ENCODE assay signal across 9 cellular contexts in genomic region chr10:5291501-5292195, GRCh38.
A peak's percentile ranks its signal among the peaks of the same experiment; 100 is the strongest.
DNase-seq lines count a peak whose midpoint lies in the region; TF ChIP-seq lines count a peak whose summit lies in the region.
"Had no signal": no experiment of that assay in that cellular context is flagged by ENCODE, and none has a peak within 500 bp of the region (broad histone marks: within the 10 kb centered on the region; RNA-seq: fewer than 3 reads in every experiment).

No MANE protein-coding gene starts in this region.

- in situ Hi-C loops in GM13977 (cut with MboI; ENCODE audit: low pct_unique_long_range_greater_than_20kb, low sequenced_read_pairs, unreplicated experiment) = no loop called here

- TF ChIP-seq POLR2A in adrenal gland (IDR thresholded peaks at IDR 0.05) = no peak

- H3K4me3 Mint-ChIP-seq in immature natural killer cell = peak overlapping the region; percentile 84 to 94 (median 93)

- H3K4me3 ChIP-seq in SJSA1 (peak overlapping the region; percentile 7), adrenal gland (no peak overlapping the region)
- H3K4me3 ChIP-seq: cardiac muscle cell had no signal

- peak; percentile 56 for DNase-seq in activated CD4-positive, alpha-beta T cell treated with anti-CD3 and anti-CD28 coated beads for 1 hour
- no peak for DNase-seq in activated CD4-positive, alpha-beta T cell treated with anti-CD3 and anti-CD28 coated beads, Interleukin-2, amount 50 U/mL, for 4 hours
- DNase-seq in SJSA1 (ENCODE audit: low read depth in 1 of 2, low spot score in 2 of 2) (peak; percentile 90 to 93), adrenal gland (peak in 6 of 7 donors; percentile 23 to 64 (median 40)), immature natural killer cell (peak; percentile 60 to 71 (median 63)), putamen (ENCODE audit: low spot score) (no peak), GM13977 (ENCODE audit: low spot score) (no peak)
- DNase-seq in stimulated activated CD8-positive, alpha-beta memory T cell treated with anti-CD3 and anti-CD28 coated beads, Interleukin-12 subunit alpha, Interleukin-12 subunit beta, amount 100 ng/mL, for 24 hours (ENCODE audit: extremely low read depth) = peak; percentile 24

- H3K27ac ChIP-seq in SJSA1 (peak overlapping the region; percentile 97), adrenal gland (peak overlapping the region in 2 of 5 donors; percentile 34 to 64)
- H3K27ac ChIP-seq: cardiac muscle cell had no signal

- H3K9me3 ChIP-seq in SJSA1 (replicated peaks) (no peaks in the 10 kb centered on the region), adrenal gland (replicated peaks in 1 of 3) (no peaks in the 10 kb centered on the region)

- peaks cover 88% of the 10 kb centered on the region in 2 donors for H3K4me1 Mint-ChIP-seq in immature natural killer cell

- 61 to 69% (median 66%) methylated on average over 13 of the region's 13 CpGs for WGBS in adrenal gland, 4 donors

- no peaks in the 10 kb centered on the region for H3K36me3 ChIP-seq in SJSA1
- no peaks in the 10 kb centered on the region for H3K36me3 ChIP-seq in adrenal gland (replicated peaks in 1 of 2)
- H3K36me3 ChIP-seq: cardiac muscle cell had no signal

- peaks cover 0 to 3% (median 0%) of the 10 kb centered on the region in 6 donors for H3K9me3 Mint-ChIP-seq in immature natural killer cell

- H3K27ac Mint-ChIP-seq in immature natural killer cell = peak overlapping the region; percentile 97 to 99 (median 98)

- H3K36me3 Mint-ChIP-seq in immature natural killer cell = peaks cover 9 to 25% (median 15%) of the 10 kb centered on the region in 3 donors

- intact Hi-C loops in adrenal gland (cut with DNase I) = no loop called here

- peaks cover 7 to 11% (median 8%) of the 10 kb centered on the region in 3 donors for H3K27me3 Mint-ChIP-seq in immature natural killer cell (ENCODE audit: low read depth in 3 of 3)

- H3K27me3 ChIP-seq in SJSA1 (replicated peaks) (no peaks in the 10 kb centered on the region), adrenal gland (no peaks in the 10 kb centered on the region)
- H3K27me3 ChIP-seq: cardiac muscle cell had no signal

- no peak for TF ChIP-seq CTCF in adrenal gland (IDR thresholded peaks at IDR 0.05)
- TF ChIP-seq CTCF in GM13977 (IDR thresholded peaks at IDR 0.05; ENCODE audit: extremely low read depth, insufficient read depth, missing control alignments) = no peak

- H3K4me1 ChIP-seq in SJSA1 (replicated peaks) (peaks cover 31% of the 10 kb centered on the region), adrenal gland (replicated peaks in 1 of 2) (no peaks in the 10 kb centered on the region)

Comparison
In these comparisons a context has a peak if more than half of its experiments do, and no peak if none do; other contexts are left out.
1. DNase-seq: peak in activated CD4-positive, alpha-beta T cell treated with anti-CD3 and anti-CD28 coated beads for 1 hour (single experiment), SJSA1 (2 of 2), adrenal gland (6 of 7), immature natural killer cell (3 of 3) and stimulated activated CD8-positive, alpha-beta memory T cell treated with anti-CD3 and anti-CD28 coated beads, Interleukin-12 subunit alpha, Interleukin-12 subunit beta, amount 100 ng/mL, for 24 hours (single experiment); none in activated CD4-positive, alpha-beta T cell treated with anti-CD3 and anti-CD28 coated beads, Interleukin-2, amount 50 U/mL, for 4 hours (0 of 2), putamen (single experiment) and GM13977 (single experiment).